11 cellular contexts compared by ENCODE assay signal in genomic region chr6:131258816-131259476, GRCh38.
DNase-seq lines count a peak whose midpoint lies in the region; ATAC-seq and TF ChIP-seq lines count a peak whose summit lies in the region.
"Had no signal": no experiment of that assay in that cellular context is flagged by ENCODE, and none has a peak within 500 bp of the region (broad histone marks: within the 10 kb centered on the region; RNA-seq: fewer than 3 reads in every experiment).

No MANE protein-coding gene starts in this region.

- no TSS peak for BruUV-seq in Calu3 (replicated peaks; lab: Mats Ljungman, UMichigan)
- no TSS peak for BruUV-seq in mammary epithelial cell (replicated peaks; lab: Mats Ljungman, UMichigan)

- DNase-seq in Calu3 (peak; percentile 57), NCI-H146 (lab: John Stamatoyannopoulos, UW) (peak; percentile 37), mammary epithelial cell (peak; percentile 53), mucosa of gallbladder (ENCODE audit: low spot score) (peak; percentile 21), medulla oblongata (ENCODE audit: extremely low spot score) (no peak), upper lobe of left lung (no peak)

- in situ Hi-C loops in mammary epithelial cell (cut with MboI; ENCODE audit: low sequenced_read_pairs in 2 of 2) = no loop called here

- no peaks in the 10 kb centered on the region for H3K9me3 ChIP-seq in mammary epithelial cell (replicated peaks; ENCODE audit: insufficient read depth, low read length)
- H3K9me3 ChIP-seq in upper lobe of left lung = peaks cover 0 to 3% (median 0%) of the 10 kb centered on the region in 4 donors
- H3K9me3 ChIP-seq: tibial nerve had no signal

- H3K9ac ChIP-seq in mammary epithelial cell (ENCODE audit: insufficient read depth, low read length) = no peak overlapping the region

- no peaks in the 10 kb centered on the region for H3K9me3 Mint-ChIP-seq in Calu3 (ENCODE audit: low read depth, unreplicated experiment)
- H3K9me3 Mint-ChIP-seq: central memory CD8-positive, alpha-beta T cell had no signal

- peaks cover 36% of the 10 kb centered on the region for H3K4me1 Mint-ChIP-seq in Calu3 (ENCODE audit: low read depth, unreplicated experiment)

- no peaks in the 10 kb centered on the region for H4K20me1 ChIP-seq in mammary epithelial cell (ENCODE audit: insufficient read depth, low read length)

- H3K27me3 ChIP-seq in mammary epithelial cell (ENCODE audit: insufficient read depth, low read length) (no peaks in the 10 kb centered on the region), upper lobe of left lung (no peaks in the 10 kb centered on the region)
- H3K27me3 ChIP-seq: tibial nerve had no signal

- 59% methylated on average over 4 of the region's 4 CpGs for WGBS in mammary epithelial cell (ENCODE audit: low coverage, missing lambda C conversion rate)
- WGBS in upper lobe of left lung, 2 donors = 36 to 61% methylated on average over 4 of the region's 4 CpGs

- no peak for TF ChIP-seq CTCF in Calu3 (IDR thresholded peaks at IDR 0.05; ENCODE audit: unreplicated experiment)
- TF ChIP-seq CTCF in mammary epithelial cell (conservative IDR thresholded peaks at IDR 0.05 in 1 of 2, IDR thresholded peaks at IDR 0.05 in 1 of 2; ENCODE audit: extremely low read depth in 1 of 2, insufficient read depth in 1 of 2, low read depth in 1 of 2, low read length in 2 of 2) = no peak
- TF ChIP-seq CTCF in upper lobe of left lung (IDR thresholded peaks at IDR 0.05) = no peak

- TF ChIP-seq EP300 in upper lobe of left lung (IDR thresholded peaks at IDR 0.05) = no peak

- no peak overlapping the region for H3K4me2 ChIP-seq in mammary epithelial cell (ENCODE audit: insufficient read depth, low read depth, low read length)

- H3K36me3 ChIP-seq in mammary epithelial cell (ENCODE audit: insufficient read depth, low read length) (no peaks in the 10 kb centered on the region), upper lobe of left lung (no peaks in the 10 kb centered on the region)
- H3K36me3 ChIP-seq: tibial nerve had no signal

- H3K4me1 ChIP-seq in mammary epithelial cell (ENCODE audit: insufficient read depth, low read length) = peaks cover 5% of the 10 kb centered on the region
- peaks cover 0 to 22% (median 5%) of the 10 kb centered on the region in 4 donors for H3K4me1 ChIP-seq in upper lobe of left lung
- H3K4me1 ChIP-seq: tibial nerve had no signal

- H3K79me2 ChIP-seq in mammary epithelial cell (ENCODE audit: insufficient read depth, low read length) = no peaks in the 10 kb centered on the region

- peak overlapping the region; percentile 1 for H3K4me3 Mint-ChIP-seq in Calu3 (ENCODE audit: low read depth, unreplicated experiment)
- H3K4me3 Mint-ChIP-seq: central memory CD8-positive, alpha-beta T cell had no signal

- no peak overlapping the region for H2AFZ ChIP-seq in mammary epithelial cell (ENCODE audit: low read depth, low read length)

- H3K36me3 Mint-ChIP-seq in Calu3 (ENCODE audit: insufficient read depth, unreplicated experiment) = no peaks in the 10 kb centered on the region

- H3K4me3 ChIP-seq in mammary epithelial cell (replicated peaks in 1 of 3; ENCODE audit: insufficient read depth in 1 of 3, low read depth in 2 of 3, low read length in 3 of 3) (no peak overlapping the region), upper lobe of left lung (no peak overlapping the region)
- H3K4me3 ChIP-seq: GM12878, tibial nerve had no signal

- CTCF ChIA-PET in Calu3 (lab: Charles Lee) = interaction anchor here (0.6 to 1.2 kb wide), 3 partner anchors 10 to 260 kb away, joined by 3 to 5 read pairs (median 4); no protein-coding TSS in a partner anchor
- CTCF ChIA-PET in mammary epithelial cell (lab: Charles Lee; ENCODE audit: low non-redundant PET) = no interaction called here

- no peak for TF ChIP-seq POLR2A in upper lobe of left lung (IDR thresholded peaks at IDR 0.05)

- H3K27ac Mint-ChIP-seq in Calu3 (ENCODE audit: unreplicated experiment) = peak overlapping the region; percentile 74

- ATAC-seq in GM18907 (IDR thresholded peaks at IDR 0.05; ENCODE audit: unreplicated experiment) (no peak), HG02678 (IDR thresholded peaks at IDR 0.05; ENCODE audit: unreplicated experiment) (no peak), upper lobe of left lung (ENCODE audit: low FRiP score in 2 of 2) (no peak)
- ATAC-seq: GM12878 had no signal

- no peak overlapping the region for H3K27ac ChIP-seq in mammary epithelial cell (ENCODE audit: insufficient read depth, low read depth, low read length)
- H3K27ac ChIP-seq in upper lobe of left lung = no peak overlapping the region
- H3K27ac ChIP-seq: tibial nerve had no signal

- no peaks in the 10 kb centered on the region for H3K27me3 Mint-ChIP-seq in Calu3 (ENCODE audit: unreplicated experiment)
- H3K27me3 Mint-ChIP-seq: central memory CD8-positive, alpha-beta T cell had no signal

- dilution Hi-C loops in mammary epithelial cell (cut with HindIII; ENCODE audit: low sequenced_read_pairs) = no loop called here

- intact Hi-C loops in Calu3 (cut with micrococcal nuclease; ENCODE audit: unreplicated experiment) (loop anchor here (10.0 kb wide), 1 partner anchor 54 kb away; no protein-coding TSS in a partner anchor), mammary epithelial cell (cut with micrococcal nuclease) (no loop called here)

Comparison
In these comparisons a context has a peak if more than half of its experiments do, and no peak if none do; other contexts are left out.
1. DNase-seq: peak in Calu3 (single experiment), NCI-H146 (single experiment), mammary epithelial cell (single experiment) and mucosa of gallbladder (single experiment); none in medulla oblongata (single experiment) and upper lobe of left lung (0 of 2).